In genomic region chr9:2876726-2877125, GRCh38 we compare ENCODE assay signal across 31 cellular contexts.
"Had no signal": no experiment of that assay in that cellular context is flagged by ENCODE, and none has a peak within 500 bp of the region (broad histone marks: within the 10 kb centered on the region; RNA-seq: fewer than 3 reads in every experiment).

No MANE protein-coding gene starts in this region.

- H3K4me1 ChIP-seq: SJCRH30 had no signal

- H3K27me3 ChIP-seq: brain microvascular endothelial cell had no signal

- H3K27ac ChIP-seq: brain microvascular endothelial cell, SJCRH30, SK-N-MC had no signal

- DNase-seq: activated B cell treated with CpG ODN at 0.5 μM for 24 hours; activated CD4-positive, alpha-beta memory T cell treated with anti-CD3 and anti-CD28 coated beads for 36 hours; activated CD4-positive, alpha-beta T cell treated with anti-CD3 and anti-CD28 coated beads for 4 hours; activated CD4-positive, alpha-beta T cell treated with anti-CD3 and anti-CD28 coated beads, Interleukin-2, amount 50 U/mL, for 1 hour; activated CD4-positive, CD25-positive, alpha-beta regulatory T cell treated with anti-CD3 and anti-CD28 coated beads, Interleukin-2, amount 50 U/mL, for 72 hours; activated CD8-positive, alpha-beta memory T cell treated with anti-CD3 and anti-CD28 coated beads, Interleukin-2, amount 50 U/mL, for 4 hours; activated gamma-delta T cell treated with Interleukin-2 at 50 U/mL for 16 hours; activated naive CD4-positive, alpha-beta T cell treated with anti-CD3 and anti-CD28 coated beads, Interleukin-2, amount 10 ng/mL, durations not matched to agents 7 days and 5 days; activated naive CD8-positive, alpha-beta T cell treated with anti-CD3 and anti-CD28 coated beads, Interleukin-2, amount 50 U/mL, for 24 hours; activated T-cell treated with anti-CD3 and anti-CD28 coated beads for 4 hours; activated T-cell treated with anti-CD3 and anti-CD28 coated beads, Interleukin-2, amount 50 U/mL, for 4 hours; amniotic stem cell; aorta; brain microvascular endothelial cell; central memory CD4-positive, alpha-beta T cell; Karpas-422; KBM-7; NCI-H1048; NCI-H1105 treated with DMSO at 0.1 percent for 48 hours; NCI-H1436; NCI-H1694; NCI-H1930; NCI-H2081 treated with DMSO at 0.1 percent for 48 hours; NCI-H226; NCI-H510A; NCI-H526 treated with DMSO at 0.1 percent for 48 hours; NCI-H774; SHP77; SJCRH30 had no signal

- H3K9me3 ChIP-seq: SJCRH30 had no signal

- H3K36me3 ChIP-seq: brain microvascular endothelial cell, SJCRH30 had no signal

- ATAC-seq: activated naive CD8-positive, alpha-beta T cell treated with anti-CD3 and anti-CD28 coated beads, Interleukin-2, amount 50 U/mL, for 24 hours; activated T-cell treated with anti-CD3 and anti-CD28 coated beads, Interleukin-2, amount 50 U/mL, for 4 hours; Panc1 had no signal

- H3K4me3 ChIP-seq: SJCRH30, SK-N-MC had no signal
